Comparison of ENCODE assay signal across 23 cellular contexts in genomic region chr17:2156666-2157065, GRCh38.
DNase-seq lines count a peak whose midpoint lies in the region; ATAC-seq and TF ChIP-seq lines count a peak whose summit lies in the region.
"Had no signal": no experiment of that assay in that cellular context is flagged by ENCODE, and none has a peak within 500 bp of the region (broad histone marks: within the 10 kb centered on the region; RNA-seq: fewer than 3 reads in every experiment).

No MANE protein-coding gene starts in this region.

- H3K27me3 ChIP-seq in muscle layer of duodenum (ENCODE audit: low read depth, low read length) (no peaks in the 10 kb centered on the region), suprapubic skin (no peaks in the 10 kb centered on the region)
- H3K27me3 ChIP-seq: heart right ventricle had no signal

- no peaks in the 10 kb centered on the region for H3K9me3 ChIP-seq in muscle layer of duodenum (ENCODE audit: control insufficient read depth in 1 of 2, low read length in 2 of 2)
- H3K9me3 ChIP-seq in suprapubic skin: no peaks in the 10 kb centered on the region
- H3K9me3 ChIP-seq: A549, heart right ventricle, lower lobe of right lung had no signal

- no peak overlapping the region for H3K4me3 ChIP-seq in muscle layer of duodenum (ENCODE audit: low read depth in 1 of 2, low read length in 2 of 2)
- no peak overlapping the region for H3K4me3 ChIP-seq in suprapubic skin
- H3K4me3 ChIP-seq: A549, heart right ventricle, K562, lower lobe of right lung, PC-9 had no signal

- no peak overlapping the region for H3K4me3 Mint-ChIP-seq in activated naive CD4-positive, alpha-beta T cell treated with anti-CD3 and anti-CD28 coated beads, Interleukin-2, amount 50 U/mL, for 24 hours
- no peak overlapping the region for H3K4me3 Mint-ChIP-seq in activated naive CD4-positive, alpha-beta T cell treated with anti-CD3 and anti-CD28 coated beads, Interleukin-2, amount 10 ng/mL, durations not matched to agents 7 days and 5 days
- H3K4me3 Mint-ChIP-seq in activated T-helper 2 cell treated with anti-CD3 and anti-CD28 coated beads, Interferon-gamma antibody, Interleukin-2, Interleukin-4, amounts not matched to agents 10 μg/mL and 5 μg/mL and 100 μg/mL, durations not matched to agents 14 hours and 24 hours and 36 hours (ENCODE audit: low read depth): no peak overlapping the region
- H3K4me3 Mint-ChIP-seq: naive B cell had no signal

- peaks cover 10% of the 10 kb centered on the region for H3K36me3 Mint-ChIP-seq in activated naive CD4-positive, alpha-beta T cell treated with anti-CD3 and anti-CD28 coated beads, Interleukin-2, amount 50 U/mL, for 24 hours
- H3K36me3 Mint-ChIP-seq in activated naive CD4-positive, alpha-beta T cell treated with anti-CD3 and anti-CD28 coated beads, Interleukin-2, amount 10 ng/mL, durations not matched to agents 7 days and 5 days: peaks cover 61% of the 10 kb centered on the region
- peaks cover 48% of the 10 kb centered on the region for H3K36me3 Mint-ChIP-seq in activated T-helper 2 cell treated with anti-CD3 and anti-CD28 coated beads, Interferon-gamma antibody, Interleukin-2, Interleukin-4, amounts not matched to agents 10 μg/mL and 5 μg/mL and 100 μg/mL, durations not matched to agents 14 hours and 24 hours and 36 hours (ENCODE audit: low read depth)

- H3K36me3 ChIP-seq in muscle layer of duodenum (ENCODE audit: control insufficient read depth in 1 of 2, insufficient read depth in 2 of 2, low read length in 2 of 2) (peaks cover 0 to 24% of the 10 kb centered on the region in 2 donors), suprapubic skin (peaks cover 17% of the 10 kb centered on the region)

- TF ChIP-seq POLR2A in suprapubic skin (IDR thresholded peaks at IDR 0.05): no peak

- H3K27ac Mint-ChIP-seq in activated naive CD4-positive, alpha-beta T cell treated with anti-CD3 and anti-CD28 coated beads, Interleukin-2, amount 50 U/mL, for 24 hours: peak overlapping the region; percentile 23
- no peak overlapping the region for H3K27ac Mint-ChIP-seq in activated naive CD4-positive, alpha-beta T cell treated with anti-CD3 and anti-CD28 coated beads, Interleukin-2, amount 10 ng/mL, durations not matched to agents 7 days and 5 days
- H3K27ac Mint-ChIP-seq in activated T-helper 2 cell treated with anti-CD3 and anti-CD28 coated beads, Interferon-gamma antibody, Interleukin-2, Interleukin-4, amounts not matched to agents 10 μg/mL and 5 μg/mL and 100 μg/mL, durations not matched to agents 14 hours and 24 hours and 36 hours: peak overlapping the region; percentile 63

- no peak for TF ChIP-seq EP300 in suprapubic skin (IDR thresholded peaks at IDR 0.05)

- TF ChIP-seq CTCF in suprapubic skin (IDR thresholded peaks at IDR 0.05): no peak

- no peak for DNase-seq in activated naive CD4-positive, alpha-beta T cell treated with anti-CD3 and anti-CD28 coated beads, Interleukin-2, amount 10 ng/mL, durations not matched to agents 7 days and 5 days
- DNase-seq in activated T-helper 2 cell treated with anti-CD3 and anti-CD28 coated beads, Interferon-gamma antibody, Interleukin-2, Interleukin-4, amounts not matched to agents 10 μg/mL and 5 μg/mL and 100 μg/mL, durations not matched to agents 14 hours and 24 hours and 36 hours (ENCODE audit: low spot score): no peak
- DNase-seq in suprapubic skin (ENCODE audit: low spot score in 2 of 2) (no peak), SKM-1 (lab: John Stamatoyannopoulos, UW; ENCODE audit: unreplicated experiment) (no peak)
- DNase-seq: activated CD4-positive, alpha-beta T cell treated with anti-CD3 and anti-CD28 coated beads for 48 hours; cerebellar nuclear complex; HCEC 1CT; heart right ventricle; lower lobe of right lung; naive B cell; NCI-H187; NCI-H345; PC-9; stimulated activated CD4-positive, alpha-beta T cell treated with anti-CD3 and anti-CD28 coated beads, Interleukin-4, amount 100 ng/mL, for 1 hour; substantia nigra had no signal

- H3K4me1 ChIP-seq in muscle layer of duodenum (ENCODE audit: control insufficient read depth in 1 of 2, insufficient read depth in 2 of 2, low read length in 2 of 2): no peaks in the 10 kb centered on the region
- H3K4me1 ChIP-seq in suprapubic skin: peaks cover 25% of the 10 kb centered on the region
- H3K4me1 ChIP-seq: parathyroid adenoma had no signal

- H3K27ac ChIP-seq in muscle layer of duodenum (ENCODE audit: low read length) (peak overlapping the region; percentile 34), suprapubic skin (peak overlapping the region; percentile 80)
- H3K27ac ChIP-seq: A549, C4-2B, lower lobe of right lung, parathyroid adenoma, PC-9 had no signal

- ATAC-seq in HG03342 (IDR thresholded peaks at IDR 0.05; ENCODE audit: unreplicated experiment) (no peak), HG03097 (IDR thresholded peaks at IDR 0.05; ENCODE audit: low FRiP score, unreplicated experiment) (no peak)
- ATAC-seq: K562 had no signal

- CTCF ChIA-PET in activated naive CD4-positive, alpha-beta T cell treated with anti-CD3 and anti-CD28 coated beads, Interleukin-2, amount 10 ng/mL, durations not matched to agents 7 days and 5 days (lab: Charles Lee): interaction anchor here (0.9 kb wide), 1 partner anchor 88 kb away, joined by 3 read pairs; no protein-coding TSS in a partner anchor

- no peaks in the 10 kb centered on the region for H3K9me3 Mint-ChIP-seq in activated naive CD4-positive, alpha-beta T cell treated with anti-CD3 and anti-CD28 coated beads, Interleukin-2, amount 50 U/mL, for 24 hours
- no peaks in the 10 kb centered on the region for H3K9me3 Mint-ChIP-seq in activated naive CD4-positive, alpha-beta T cell treated with anti-CD3 and anti-CD28 coated beads, Interleukin-2, amount 10 ng/mL, durations not matched to agents 7 days and 5 days
- no peaks in the 10 kb centered on the region for H3K9me3 Mint-ChIP-seq in activated T-helper 2 cell treated with anti-CD3 and anti-CD28 coated beads, Interferon-gamma antibody, Interleukin-2, Interleukin-4, amounts not matched to agents 10 μg/mL and 5 μg/mL and 100 μg/mL, durations not matched to agents 14 hours and 24 hours and 36 hours
- H3K9me3 Mint-ChIP-seq: naive B cell had no signal

- 82% methylated on average over 8 of the region's 8 CpGs for WGBS in suprapubic skin

- no peaks in the 10 kb centered on the region for H3K27me3 Mint-ChIP-seq in activated naive CD4-positive, alpha-beta T cell treated with anti-CD3 and anti-CD28 coated beads, Interleukin-2, amount 50 U/mL, for 24 hours
- H3K27me3 Mint-ChIP-seq in activated naive CD4-positive, alpha-beta T cell treated with anti-CD3 and anti-CD28 coated beads, Interleukin-2, amount 10 ng/mL, durations not matched to agents 7 days and 5 days: no peaks in the 10 kb centered on the region
- no peaks in the 10 kb centered on the region for H3K27me3 Mint-ChIP-seq in activated T-helper 2 cell treated with anti-CD3 and anti-CD28 coated beads, Interferon-gamma antibody, Interleukin-2, Interleukin-4, amounts not matched to agents 10 μg/mL and 5 μg/mL and 100 μg/mL, durations not matched to agents 14 hours and 24 hours and 36 hours (ENCODE audit: low read depth)
- H3K27me3 Mint-ChIP-seq: naive B cell had no signal

- H3K4me1 Mint-ChIP-seq in activated naive CD4-positive, alpha-beta T cell treated with anti-CD3 and anti-CD28 coated beads, Interleukin-2, amount 50 U/mL, for 24 hours: peaks cover 32% of the 10 kb centered on the region
- peaks cover 14% of the 10 kb centered on the region for H3K4me1 Mint-ChIP-seq in activated naive CD4-positive, alpha-beta T cell treated with anti-CD3 and anti-CD28 coated beads, Interleukin-2, amount 10 ng/mL, durations not matched to agents 7 days and 5 days
- peaks cover 23% of the 10 kb centered on the region for H3K4me1 Mint-ChIP-seq in activated T-helper 2 cell treated with anti-CD3 and anti-CD28 coated beads, Interferon-gamma antibody, Interleukin-2, Interleukin-4, amounts not matched to agents 10 μg/mL and 5 μg/mL and 100 μg/mL, durations not matched to agents 14 hours and 24 hours and 36 hours (ENCODE audit: low read depth)

- intact Hi-C loops in activated T-helper 2 cell treated with anti-CD3 and anti-CD28 coated beads, Interferon-gamma antibody, Interleukin-2, Interleukin-4, amounts not matched to agents 10 μg/mL and 5 μg/mL and 100 μg/mL, durations not matched to agents 14 hours and 24 hours and 36 hours (cut with micrococcal nuclease): loop anchor here (5.0 kb wide), 1 partner anchor 64 kb away; no protein-coding TSS in a partner anchor
